ENCODE assay signal across 8 cellular contexts in genomic region chr14:21308132-21308478, GRCh38.
DNase-seq lines count a peak whose midpoint lies in the region; ATAC-seq and TF ChIP-seq lines count a peak whose summit lies in the region.

No MANE protein-coding gene starts in this region.

- DNase-seq in T-helper 2 cell treated with Interferon-gamma antibody and Interleukin-4, amounts not matched to agents 5 μg/mL and 100 μg/mL, for 36 hours (ENCODE audit: low spot score): no peak
- DNase-seq in T-helper 2 cell: no peak
- DNase-seq in coronary artery (ENCODE audit: low spot score): no peak
- DNase-seq in effector CD4-positive, alpha-beta T cell: no peak
- DNase-seq in SKM-1 treated with dmso at 0.1 percent for 144 hours (lab: John Stamatoyannopoulos, UW; ENCODE audit: unreplicated experiment): no peak
- DNase-seq in islet precursor cell: no peak

- peaks cover 7% of the 10 kb centered on the region for H3K27me3 Mint-ChIP-seq in T-helper 2 cell treated with Interferon-gamma antibody and Interleukin-4, amounts not matched to agents 5 μg/mL and 100 μg/mL, for 36 hours (ENCODE audit: low read depth)
- peaks cover 5% of the 10 kb centered on the region for H3K27me3 Mint-ChIP-seq in nephron (ENCODE audit: low read depth)

- peak overlapping the region; percentile 75 for H3K4me3 Mint-ChIP-seq in T-helper 2 cell treated with Interferon-gamma antibody and Interleukin-4, amounts not matched to agents 5 μg/mL and 100 μg/mL, for 36 hours
- peak overlapping the region; percentile 80 to 82 (median 80) for H3K4me3 Mint-ChIP-seq in nephron

- no peak for TF ChIP-seq CTCF in coronary artery (IDR thresholded peaks at IDR 0.05)
- TF ChIP-seq CTCF in nephron (IDR thresholded peaks at IDR 0.05; ENCODE audit: unreplicated experiment in 3 of 3): no peak

- H3K9me3 Mint-ChIP-seq in T-helper 2 cell treated with Interferon-gamma antibody and Interleukin-4, amounts not matched to agents 5 μg/mL and 100 μg/mL, for 36 hours: no peaks in the 10 kb centered on the region
- no peaks in the 10 kb centered on the region for H3K9me3 Mint-ChIP-seq in nephron

- H3K27ac Mint-ChIP-seq in T-helper 2 cell treated with Interferon-gamma antibody and Interleukin-4, amounts not matched to agents 5 μg/mL and 100 μg/mL, for 36 hours: peak overlapping the region; percentile 82
- H3K27ac Mint-ChIP-seq in nephron: peak overlapping the region; percentile 63 to 86 (median 86)

- H3K27ac ChIP-seq in coronary artery: no peak overlapping the region

- peaks cover 11% of the 10 kb centered on the region for H3K4me1 Mint-ChIP-seq in T-helper 2 cell treated with Interferon-gamma antibody and Interleukin-4, amounts not matched to agents 5 μg/mL and 100 μg/mL, for 36 hours (ENCODE audit: low read depth)
- peaks cover 19% of the 10 kb centered on the region for H3K4me1 Mint-ChIP-seq in nephron

- H3K4me3 ChIP-seq in coronary artery: peak overlapping the region; percentile 52

- ATAC-seq in HG03571 (IDR thresholded peaks at IDR 0.05; ENCODE audit: unreplicated experiment): peak; percentile 10

- H3K36me3 Mint-ChIP-seq in T-helper 2 cell treated with Interferon-gamma antibody and Interleukin-4, amounts not matched to agents 5 μg/mL and 100 μg/mL, for 36 hours (ENCODE audit: low read depth): no peaks in the 10 kb centered on the region
- H3K36me3 Mint-ChIP-seq in nephron (ENCODE audit: low read depth): no peaks in the 10 kb centered on the region
